1 cellular context compared by ENCODE assay signal in the genomic region with DNA sequence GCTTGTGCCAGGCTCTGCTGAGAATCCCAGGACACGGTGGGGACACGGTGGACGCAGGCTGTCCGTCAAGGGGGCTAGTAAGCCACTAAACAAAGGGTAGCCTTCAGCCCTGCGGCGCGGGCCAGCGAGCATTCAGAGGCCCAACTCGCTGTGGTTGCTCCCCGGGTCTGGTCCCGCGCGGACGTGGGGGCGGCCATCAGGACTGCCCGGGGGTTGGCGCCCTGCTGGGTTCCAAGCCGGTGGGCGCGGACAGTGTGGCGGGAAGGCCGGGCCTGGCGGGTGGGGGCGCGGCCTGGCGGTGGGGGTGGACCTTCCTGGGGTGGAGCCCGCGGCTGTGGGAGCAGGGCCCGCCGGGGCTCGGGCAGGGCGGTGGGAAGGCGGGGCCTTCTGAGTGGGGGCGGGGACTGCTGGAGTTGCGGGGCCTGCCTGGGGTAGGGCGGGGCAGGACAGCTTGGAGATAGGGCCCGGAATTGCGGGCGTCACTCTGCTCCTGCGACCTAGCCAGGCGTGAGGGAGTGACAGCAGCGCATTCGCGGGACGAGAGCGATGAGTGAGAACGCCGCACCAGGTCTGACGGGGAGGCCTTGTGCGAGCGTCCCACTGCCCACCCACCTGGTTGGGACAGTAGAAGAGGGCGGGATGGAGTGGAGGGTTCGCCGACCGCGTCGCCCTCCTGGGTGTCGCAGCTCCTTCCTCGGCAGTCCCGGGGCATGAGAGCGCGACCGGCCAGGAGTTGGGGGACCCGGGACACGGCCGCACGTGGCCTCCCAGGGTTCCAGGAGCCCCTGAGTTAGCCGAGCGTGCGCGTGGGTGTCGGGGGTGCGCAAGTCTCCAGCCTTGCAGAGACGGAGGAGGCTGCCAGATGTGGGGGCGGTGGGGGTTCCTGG.
TF ChIP-seq lines count a peak whose summit lies in the region.

Gene SERHL2 (plus strand): TSS at position 482 of the 887 bp plus-strand sequence. CDS start 65 bp downstream, at position 547.

TF ChIP-seq in IMR-90, 13 proteins besides CTCF, POLR2A, EP300 and RAD21:
- TF ChIP-seq, protein P1, sequence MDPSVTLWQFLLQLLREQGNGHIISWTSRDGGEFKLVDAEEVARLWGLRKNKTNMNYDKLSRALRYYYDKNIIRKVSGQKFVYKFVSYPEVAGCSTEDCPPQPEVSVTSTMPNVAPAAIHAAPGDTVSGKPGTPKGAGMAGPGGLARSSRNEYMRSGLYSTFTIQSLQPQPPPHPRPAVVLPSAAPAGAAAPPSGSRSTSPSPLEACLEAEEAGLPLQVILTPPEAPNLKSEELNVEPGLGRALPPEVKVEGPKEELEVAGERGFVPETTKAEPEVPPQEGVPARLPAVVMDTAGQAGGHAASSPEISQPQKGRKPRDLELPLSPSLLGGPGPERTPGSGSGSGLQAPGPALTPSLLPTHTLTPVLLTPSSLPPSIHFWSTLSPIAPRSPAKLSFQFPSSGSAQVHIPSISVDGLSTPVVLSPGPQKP (IDR thresholded peaks at IDR 0.05; ENCODE audit: borderline replicate concordance, low read depth, low read length): no peak
- TF ChIP-seq FOS (IDR thresholded peaks at IDR 0.05; ENCODE audit: low read depth, low read length) (no peak), BHLHE40 (IDR thresholded peaks at IDR 0.05; ENCODE audit: low read depth, low read length) (no peak), MXI1 (IDR thresholded peaks at IDR 0.05; ENCODE audit: borderline replicate concordance, low read depth, low read length) (no peak), MAFK (IDR thresholded peaks at IDR 0.05; ENCODE audit: low read depth, low read length) (no peak), NFE2L2 (IDR thresholded peaks at IDR 0.05; ENCODE audit: low read depth, low read length) (no peak), CEBPB (IDR thresholded peaks at IDR 0.05; ENCODE audit: low read depth, low read length) (no peak), CHD1 (IDR thresholded peaks at IDR 0.05; ENCODE audit: low read depth, low read length) (no peak), SMC3 (IDR thresholded peaks at IDR 0.05; ENCODE audit: low read depth, low read length) (no peak), MAZ (IDR thresholded peaks at IDR 0.05; ENCODE audit: borderline replicate concordance, low read depth, low read length) (no peak), RFX5 (IDR thresholded peaks at IDR 0.05; ENCODE audit: low read depth, low read length) (no peak)
- TF ChIP-seq, protein P2, sequence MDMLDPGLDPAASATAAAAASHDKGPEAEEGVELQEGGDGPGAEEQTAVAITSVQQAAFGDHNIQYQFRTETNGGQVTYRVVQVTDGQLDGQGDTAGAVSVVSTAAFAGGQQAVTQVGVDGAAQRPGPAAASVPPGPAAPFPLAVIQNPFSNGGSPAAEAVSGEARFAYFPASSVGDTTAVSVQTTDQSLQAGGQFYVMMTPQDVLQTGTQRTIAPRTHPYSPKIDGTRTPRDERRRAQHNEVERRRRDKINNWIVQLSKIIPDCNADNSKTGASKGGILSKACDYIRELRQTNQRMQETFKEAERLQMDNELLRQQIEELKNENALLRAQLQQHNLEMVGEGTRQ (IDR thresholded peaks at IDR 0.05; ENCODE audit: low read depth, low read length): no peak
